In genomic region chrX:67759018-67759417, GRCh38 we compare ENCODE assay signal across 3 cellular contexts.
"Had no signal": no experiment of that assay in that cellular context is flagged by ENCODE, and none has a peak within 500 bp of the region (broad histone marks: within the 10 kb centered on the region; RNA-seq: fewer than 3 reads in every experiment).

No MANE protein-coding gene starts in this region.

- ATAC-seq: GM12878 had no signal

- DNase-seq: GDM1, GF-D8 had no signal

- H3K4me3 ChIP-seq: GM12878 had no signal
